Comparison of ENCODE assay signal across 20 cellular contexts in the genomic region with DNA sequence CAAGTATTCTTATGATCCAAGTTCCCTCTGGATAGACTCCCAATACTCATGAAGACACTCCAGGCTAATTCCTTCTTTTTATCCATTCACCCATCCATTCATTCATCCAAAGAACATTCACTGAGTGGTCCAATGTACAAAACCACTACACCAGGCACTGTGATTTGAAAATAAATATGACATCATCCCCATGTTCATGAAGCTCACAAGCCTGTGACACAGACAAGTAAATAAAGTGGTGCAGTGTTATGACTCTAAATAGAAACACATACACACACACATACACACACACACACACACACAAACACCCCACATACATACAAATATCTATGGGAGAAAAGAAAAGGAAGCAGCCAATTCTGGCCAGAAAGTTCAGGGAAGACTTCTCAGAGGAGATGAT. TPM values are rescaled to one million over a fixed set of nuclear protein-coding genes. Genes with fewer than 3 reads are reported as not detected.
DNase-seq lines count a peak whose midpoint lies in the region; ATAC-seq and TF ChIP-seq lines count a peak whose summit lies in the region.
"Had no signal": no experiment of that assay in that cellular context is flagged by ENCODE, and none has a peak within 500 bp of the region (broad histone marks: within the 10 kb centered on the region; RNA-seq: fewer than 3 reads in every experiment).

No MANE protein-coding gene starts in this region.

- no peak overlapping the region for H2BK120ac ChIP-seq in H9 (ENCODE audit: low read depth, low read length, poor library complexity, severe bottlenecking)

- H3K79me1 ChIP-seq in H9 (ENCODE audit: insufficient read depth, low read depth, low read length, poor library complexity, severe bottlenecking) = peaks cover 3% of the 10 kb centered on the region

- no peak overlapping the region for H3K23ac ChIP-seq in H9 (ENCODE audit: insufficient read length, low read depth, low read length)

- no peak overlapping the region for H3K18ac ChIP-seq in H9 (ENCODE audit: insufficient read length, low read depth, low read length)

- H3K14ac ChIP-seq in H9 (ENCODE audit: insufficient read depth, low read length) = no peak overlapping the region

- H3K27ac ChIP-seq in right cardiac atrium (ENCODE audit: low read length) = no peak overlapping the region
- no peak overlapping the region for H3K27ac ChIP-seq in foreskin keratinocyte
- H3K27ac ChIP-seq in H9 (ENCODE audit: insufficient read length, low read depth, low read length) = no peak overlapping the region
- H3K27ac ChIP-seq: PC-9, RWPE1 had no signal

- no peak overlapping the region for H3K4ac ChIP-seq in H9 (ENCODE audit: low read depth, low read length)

- intact Hi-C loops in left ventricle myocardium superior (cut with micrococcal nuclease) (no loop called here), right cardiac atrium (cut with DNase I) (no loop called here)

- H2AK5ac ChIP-seq in H9 (ENCODE audit: insufficient read length, low read length) = no peak overlapping the region

- H3K4me2 ChIP-seq in H9 (ENCODE audit: insufficient read depth, insufficient read length, low read length) = no peak overlapping the region
- H3K4me2 ChIP-seq: PC-9 had no signal

- H3K9me3 Mint-ChIP-seq in HFFc6 (no peaks in the 10 kb centered on the region), H9 (no peaks in the 10 kb centered on the region)
- no peaks in the 10 kb centered on the region for H3K9me3 Mint-ChIP-seq in stimulated activated effector memory CD8-positive, alpha-beta T cell treated with anti-CD3 and anti-CD28 coated beads, Interleukin-12 subunit alpha, Interleukin-12 subunit beta, amount 100 ng/mL, for 72 hours
- H3K9me3 Mint-ChIP-seq: CD14-positive monocyte had no signal

- H2BK15ac ChIP-seq in H9 (ENCODE audit: low read depth, low read length) = no peak overlapping the region

- no peak overlapping the region for H3T11ph ChIP-seq in H9 (ENCODE audit: low read length)

- no peak overlapping the region for H4K8ac ChIP-seq in H9 (replicated peaks; ENCODE audit: insufficient read length, low read depth, low read length)

- H3K27ac Mint-ChIP-seq in HFFc6 (peak overlapping the region; percentile 0; the same call in 1 of the 2 replicates), H9 (no peak overlapping the region)
- no peak overlapping the region for H3K27ac Mint-ChIP-seq in stimulated activated effector memory CD8-positive, alpha-beta T cell treated with anti-CD3 and anti-CD28 coated beads, Interleukin-12 subunit alpha, Interleukin-12 subunit beta, amount 100 ng/mL, for 72 hours

- H4K20me1 ChIP-seq in H9 (ENCODE audit: control insufficient read depth, insufficient read depth, insufficient read length) = no peaks in the 10 kb centered on the region

- no peaks in the 10 kb centered on the region for H3K27me3 Mint-ChIP-seq in HFFc6 (ENCODE audit: insufficient read depth)
- H3K27me3 Mint-ChIP-seq in H9 (ENCODE audit: low read depth) = no peaks in the 10 kb centered on the region

- ATAC-seq in left ventricle myocardium superior = peak; percentile 79
- ATAC-seq in right cardiac atrium = no peak
- peak; percentile 15 for ATAC-seq in foreskin keratinocyte
- ATAC-seq in stimulated activated effector memory CD8-positive, alpha-beta T cell treated with anti-CD3 and anti-CD28 coated beads, Interleukin-12 subunit alpha, Interleukin-12 subunit beta, amount 100 ng/mL, for 72 hours = peak; percentile 47

- no peaks in the 10 kb centered on the region for H3K27me3 ChIP-seq in right cardiac atrium (ENCODE audit: control insufficient read depth, insufficient read depth)
- H3K27me3 ChIP-seq in foreskin keratinocyte = no peaks in the 10 kb centered on the region
- no peaks in the 10 kb centered on the region for H3K27me3 ChIP-seq in H9 (ENCODE audit: insufficient read depth, low read length)

- H3K56ac ChIP-seq in H9 (ENCODE audit: insufficient read length, low read depth, low read length) = no peak overlapping the region

- TF ChIP-seq CTCF in HFFc6 (IDR thresholded peaks at IDR 0.05) (no peak), foreskin keratinocyte (conservative IDR thresholded peaks at IDR 0.05) (no peak), H9 (conservative IDR thresholded peaks at IDR 0.05) (no peak)

- H3K9me3 ChIP-seq in right cardiac atrium (ENCODE audit: control insufficient read depth, low read length) = no peaks in the 10 kb centered on the region
- H3K9me3 ChIP-seq in H9 (ENCODE audit: control insufficient read depth, low read depth, low read length) = no peaks in the 10 kb centered on the region

- H3K23me2 ChIP-seq in H9 (ENCODE audit: insufficient read length, low read depth, low read length, poor library complexity, severe bottlenecking) = no peaks in the 10 kb centered on the region

- H3K79me2 ChIP-seq in H9 (ENCODE audit: insufficient read depth, low read length) = no peaks in the 10 kb centered on the region

- H3K36me3 Mint-ChIP-seq in HFFc6 (ENCODE audit: low read depth) = peaks cover 21% of the 10 kb centered on the region
- H3K36me3 Mint-ChIP-seq in stimulated activated effector memory CD8-positive, alpha-beta T cell treated with anti-CD3 and anti-CD28 coated beads, Interleukin-12 subunit alpha, Interleukin-12 subunit beta, amount 100 ng/mL, for 72 hours = peaks cover 20% of the 10 kb centered on the region
- H3K36me3 Mint-ChIP-seq in H9 (ENCODE audit: insufficient read depth in 1 of 3, low read depth in 3 of 3) = peaks cover 3 to 13% (median 10%) of the 10 kb centered on the region in 3 experiments; a peak in 5 of 7 replicates

- no peaks in the 10 kb centered on the region for H3K4me1 ChIP-seq in right cardiac atrium (ENCODE audit: control insufficient read depth, insufficient read depth, low read length)
- peaks cover 9% of the 10 kb centered on the region for H3K4me1 ChIP-seq in foreskin keratinocyte
- H3K4me1 ChIP-seq in H9 (ENCODE audit: insufficient read depth, low read length) = no peaks in the 10 kb centered on the region; the same call in 1 of the 2 replicates

- H2BK12ac ChIP-seq in H9 (ENCODE audit: insufficient read length, low read depth, low read length) = no peak overlapping the region

- peaks cover 30% of the 10 kb centered on the region for H3K4me1 Mint-ChIP-seq in HFFc6 (ENCODE audit: low read depth)
- no peaks in the 10 kb centered on the region for H3K4me1 Mint-ChIP-seq in stimulated activated effector memory CD8-positive, alpha-beta T cell treated with anti-CD3 and anti-CD28 coated beads, Interleukin-12 subunit alpha, Interleukin-12 subunit beta, amount 100 ng/mL, for 72 hours
- no peaks in the 10 kb centered on the region for H3K4me1 Mint-ChIP-seq in H9
- H3K4me1 Mint-ChIP-seq: CD14-positive monocyte had no signal

- no peak overlapping the region for H4K5ac ChIP-seq in H9 (ENCODE audit: insufficient read length, low read depth, low read length)

- DNase-seq in left ventricle myocardium superior (no peak), right cardiac atrium (no peak), HFFc6 (no peak), foreskin keratinocyte (no peak), hippocampal formation (lab: John Stamatoyannopoulos, UW) (no peak), cerebellum (ENCODE audit: low spot score) (no peak), H9 (no peak)
- no peak for DNase-seq in stimulated activated effector memory CD8-positive, alpha-beta T cell treated with anti-CD3 and anti-CD28 coated beads, Interleukin-12 subunit alpha, Interleukin-12 subunit beta, amount 100 ng/mL, for 72 hours (ENCODE audit: low spot score in 2 of 2)
- DNase-seq: COR-L47, DMS 273 treated with DMSO at 0.1 percent for 48 hours, GDM1, Karpas-422, NCI-H1048, NCI-H1436 treated with DMSO at 0.1 percent for 48 hours, NCI-H2029, NCI-H345, NCI-H524 treated with DMSO at 0.1 percent for 48 hours had no signal

- H3K4me3 Mint-ChIP-seq in HFFc6 (no peak overlapping the region), H9 (no peak overlapping the region)
- no peak overlapping the region for H3K4me3 Mint-ChIP-seq in stimulated activated effector memory CD8-positive, alpha-beta T cell treated with anti-CD3 and anti-CD28 coated beads, Interleukin-12 subunit alpha, Interleukin-12 subunit beta, amount 100 ng/mL, for 72 hours
- H3K4me3 Mint-ChIP-seq: CD14-positive monocyte had no signal

- no peak overlapping the region for H3K9ac ChIP-seq in H9 (ENCODE audit: extremely low read depth, insufficient read length, low read length)

- H2BK5ac ChIP-seq in H9 (ENCODE audit: insufficient read length, low read length) = no peak overlapping the region

- no peak overlapping the region for H4K91ac ChIP-seq in H9 (ENCODE audit: insufficient read length, low read depth, low read length)

- H3K4me3 ChIP-seq in right cardiac atrium (ENCODE audit: low read length) = no peak overlapping the region
- H3K4me3 ChIP-seq: PC-9 had no signal

- H2BK20ac ChIP-seq in H9 (ENCODE audit: low read depth, low read length, poor library complexity, severe bottlenecking) = no peak overlapping the region

- no peak overlapping the region for H2AFZ ChIP-seq in H9 (ENCODE audit: low read length)
- H2AFZ ChIP-seq: PC-9 had no signal

RNA-seq across cellular contexts. Expression of a gene that starts 35.5 kb away (rescaled TPM):
- total RNA-seq in left ventricle myocardium superior = 17.3 TPM
- total RNA-seq in right cardiac atrium = 10 to 100 TPM; 16.0 to 23.6 (median 19.7) TPM
- polyA plus RNA-seq in right cardiac atrium = 7.8 TPM
- total RNA-seq in HFFc6 (2021; fragmentation: NEBNext Ultra II Directional; extraction: Animal tissue kit (Norgen Biotek cat#: 25700)) = 10 to 100 TPM; 40.0 to 52.1 (median 48.4) TPM
- 38.4 and 39.2 TPM in 2 replicates for total RNA-seq in foreskin keratinocyte
- 14.3 and 17.6 TPM in 2 replicates for polyA plus RNA-seq in foreskin keratinocyte
- total RNA-seq in cerebellum = 29.3 TPM
- total RNA-seq in H9 (2021) = 55.0 and 59.0 TPM in 2 replicates

Comparison
In these comparisons a context has a peak if more than half of its experiments do, and no peak if none do; other contexts are left out.
1. ATAC-seq: peak in left ventricle myocardium superior (single experiment), foreskin keratinocyte (single experiment) and stimulated activated effector memory CD8-positive, alpha-beta T cell treated with anti-CD3 and anti-CD28 coated beads, Interleukin-12 subunit alpha, Interleukin-12 subunit beta, amount 100 ng/mL, for 72 hours (single experiment); none in right cardiac atrium (0 of 2).